2 cellular contexts compared by ENCODE assay signal in genomic region chr4:116877069-116877468, GRCh38.
TF ChIP-seq lines count a peak whose summit lies in the region.

No MANE protein-coding gene starts in this region.

TF ChIP-seq in SK-N-SH, 30 proteins besides CTCF, POLR2A, EP300 and RAD21:
- TF ChIP-seq, protein P1, sequence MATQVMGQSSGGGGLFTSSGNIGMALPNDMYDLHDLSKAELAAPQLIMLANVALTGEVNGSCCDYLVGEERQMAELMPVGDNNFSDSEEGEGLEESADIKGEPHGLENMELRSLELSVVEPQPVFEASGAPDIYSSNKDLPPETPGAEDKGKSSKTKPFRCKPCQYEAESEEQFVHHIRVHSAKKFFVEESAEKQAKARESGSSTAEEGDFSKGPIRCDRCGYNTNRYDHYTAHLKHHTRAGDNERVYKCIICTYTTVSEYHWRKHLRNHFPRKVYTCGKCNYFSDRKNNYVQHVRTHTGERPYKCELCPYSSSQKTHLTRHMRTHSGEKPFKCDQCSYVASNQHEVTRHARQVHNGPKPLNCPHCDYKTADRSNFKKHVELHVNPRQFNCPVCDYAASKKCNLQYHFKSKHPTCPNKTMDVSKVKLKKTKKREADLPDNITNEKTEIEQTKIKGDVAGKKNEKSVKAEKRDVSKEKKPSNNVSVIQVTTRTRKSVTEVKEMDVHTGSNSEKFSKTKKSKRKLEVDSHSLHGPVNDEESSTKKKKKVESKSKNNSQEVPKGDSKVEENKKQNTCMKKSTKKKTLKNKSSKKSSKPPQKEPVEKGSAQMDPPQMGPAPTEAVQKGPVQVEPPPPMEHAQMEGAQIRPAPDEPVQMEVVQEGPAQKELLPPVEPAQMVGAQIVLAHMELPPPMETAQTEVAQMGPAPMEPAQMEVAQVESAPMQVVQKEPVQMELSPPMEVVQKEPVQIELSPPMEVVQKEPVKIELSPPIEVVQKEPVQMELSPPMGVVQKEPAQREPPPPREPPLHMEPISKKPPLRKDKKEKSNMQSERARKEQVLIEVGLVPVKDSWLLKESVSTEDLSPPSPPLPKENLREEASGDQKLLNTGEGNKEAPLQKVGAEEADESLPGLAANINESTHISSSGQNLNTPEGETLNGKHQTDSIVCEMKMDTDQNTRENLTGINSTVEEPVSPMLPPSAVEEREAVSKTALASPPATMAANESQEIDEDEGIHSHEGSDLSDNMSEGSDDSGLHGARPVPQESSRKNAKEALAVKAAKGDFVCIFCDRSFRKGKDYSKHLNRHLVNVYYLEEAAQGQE (IDR thresholded peaks at IDR 0.05; ENCODE audit: low read depth, low read length), result no peak
- TF ChIP-seq ELF1 (IDR thresholded peaks at IDR 0.05), result no peak
- no peak for TF ChIP-seq MEF2A (IDR thresholded peaks at IDR 0.05; ENCODE audit: borderline replicate concordance, low read depth)
- no peak for TF ChIP-seq TEAD4 (IDR thresholded peaks at IDR 0.05; ENCODE audit: borderline replicate concordance, insufficient read depth)
- no peak for TF ChIP-seq JUND (IDR thresholded peaks at IDR 0.05)
- no peak for TF ChIP-seq GABPA (IDR thresholded peaks at IDR 0.05; ENCODE audit: low read depth)
- TF ChIP-seq MXI1 (IDR thresholded peaks at IDR 0.05; ENCODE audit: low read depth, low read length), result no peak
- TF ChIP-seq, protein P2, sequence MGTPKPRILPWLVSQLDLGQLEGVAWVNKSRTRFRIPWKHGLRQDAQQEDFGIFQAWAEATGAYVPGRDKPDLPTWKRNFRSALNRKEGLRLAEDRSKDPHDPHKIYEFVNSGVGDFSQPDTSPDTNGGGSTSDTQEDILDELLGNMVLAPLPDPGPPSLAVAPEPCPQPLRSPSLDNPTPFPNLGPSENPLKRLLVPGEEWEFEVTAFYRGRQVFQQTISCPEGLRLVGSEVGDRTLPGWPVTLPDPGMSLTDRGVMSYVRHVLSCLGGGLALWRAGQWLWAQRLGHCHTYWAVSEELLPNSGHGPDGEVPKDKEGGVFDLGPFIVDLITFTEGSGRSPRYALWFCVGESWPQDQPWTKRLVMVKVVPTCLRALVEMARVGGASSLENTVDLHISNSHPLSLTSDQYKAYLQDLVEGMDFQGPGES (IDR thresholded peaks at IDR 0.05; ENCODE audit: low read depth, low read length), result no peak
- TF ChIP-seq TCF12 (IDR thresholded peaks at IDR 0.05), result no peak

TF ChIP-seq in SK-N-SH treated with all-trans-retinoic acid at 6 μM for 48 hours, 23 proteins besides CTCF, POLR2A, EP300 and RAD21:
- TF ChIP-seq POU6F1 (CRISPR knock-in tag; IDR thresholded peaks at IDR 0.05; ENCODE audit: borderline replicate concordance, low read depth), result no peak
- TF ChIP-seq PPARA (CRISPR knock-in tag; IDR thresholded peaks at IDR 0.05; ENCODE audit: borderline replicate concordance), result no peak
- TF ChIP-seq BACH2 (CRISPR knock-in tag; IDR thresholded peaks at IDR 0.05; ENCODE audit: borderline replicate concordance), result no peak
- TF ChIP-seq OSR1 (CRISPR knock-in tag; IDR thresholded peaks at IDR 0.05), result no peak
- TF ChIP-seq ZFP3 (CRISPR knock-in tag; IDR thresholded peaks at IDR 0.05), result no peak
- no peak for TF ChIP-seq TSHZ2 (CRISPR knock-in tag; IDR thresholded peaks at IDR 0.05)
- TF ChIP-seq ISL1 (CRISPR knock-in tag; IDR thresholded peaks at IDR 0.05), result no peak
- TF ChIP-seq TOX (CRISPR knock-in tag; IDR thresholded peaks at IDR 0.05; ENCODE audit: borderline replicate concordance), result no peak
- TF ChIP-seq, protein P3, sequence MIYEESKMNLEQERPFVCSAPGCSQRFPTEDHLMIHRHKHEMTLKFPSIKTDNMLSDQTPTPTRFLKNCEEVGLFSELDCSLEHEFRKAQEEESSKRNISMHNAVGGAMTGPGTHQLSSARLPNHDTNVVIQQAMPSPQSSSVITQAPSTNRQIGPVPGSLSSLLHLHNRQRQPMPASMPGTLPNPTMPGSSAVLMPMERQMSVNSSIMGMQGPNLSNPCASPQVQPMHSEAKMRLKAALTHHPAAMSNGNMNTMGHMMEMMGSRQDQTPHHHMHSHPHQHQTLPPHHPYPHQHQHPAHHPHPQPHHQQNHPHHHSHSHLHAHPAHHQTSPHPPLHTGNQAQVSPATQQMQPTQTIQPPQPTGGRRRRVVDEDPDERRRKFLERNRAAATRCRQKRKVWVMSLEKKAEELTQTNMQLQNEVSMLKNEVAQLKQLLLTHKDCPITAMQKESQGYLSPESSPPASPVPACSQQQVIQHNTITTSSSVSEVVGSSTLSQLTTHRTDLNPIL (CRISPR knock-in tag; IDR thresholded peaks at IDR 0.05; ENCODE audit: low read depth), result no peak
- TF ChIP-seq CSRNP3 (CRISPR knock-in tag; IDR thresholded peaks at IDR 0.05), result no peak
- TF ChIP-seq, protein P4, sequence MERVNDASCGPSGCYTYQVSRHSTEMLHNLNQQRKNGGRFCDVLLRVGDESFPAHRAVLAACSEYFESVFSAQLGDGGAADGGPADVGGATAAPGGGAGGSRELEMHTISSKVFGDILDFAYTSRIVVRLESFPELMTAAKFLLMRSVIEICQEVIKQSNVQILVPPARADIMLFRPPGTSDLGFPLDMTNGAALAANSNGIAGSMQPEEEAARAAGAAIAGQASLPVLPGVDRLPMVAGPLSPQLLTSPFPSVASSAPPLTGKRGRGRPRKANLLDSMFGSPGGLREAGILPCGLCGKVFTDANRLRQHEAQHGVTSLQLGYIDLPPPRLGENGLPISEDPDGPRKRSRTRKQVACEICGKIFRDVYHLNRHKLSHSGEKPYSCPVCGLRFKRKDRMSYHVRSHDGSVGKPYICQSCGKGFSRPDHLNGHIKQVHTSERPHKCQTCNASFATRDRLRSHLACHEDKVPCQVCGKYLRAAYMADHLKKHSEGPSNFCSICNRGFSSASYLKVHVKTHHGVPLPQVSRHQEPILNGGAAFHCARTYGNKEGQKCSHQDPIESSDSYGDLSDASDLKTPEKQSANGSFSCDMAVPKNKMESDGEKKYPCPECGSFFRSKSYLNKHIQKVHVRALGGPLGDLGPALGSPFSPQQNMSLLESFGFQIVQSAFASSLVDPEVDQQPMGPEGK (CRISPR knock-in tag; IDR thresholded peaks at IDR 0.05; ENCODE audit: borderline replicate concordance), result no peak
- TF ChIP-seq ZNF8 (CRISPR knock-in tag; IDR thresholded peaks at IDR 0.05), result no peak
- no peak for TF ChIP-seq ZC3H10 (CRISPR knock-in tag; IDR thresholded peaks at IDR 0.05)
- TF ChIP-seq RARB (CRISPR knock-in tag; IDR thresholded peaks at IDR 0.05), result no peak
